ENCODE assay signal across 18 cellular contexts in genomic region chr3:29406433-29406832, GRCh38.
"Had no signal": no experiment of that assay in that cellular context is flagged by ENCODE, and none has a peak within 500 bp of the region (broad histone marks: within the 10 kb centered on the region; RNA-seq: fewer than 3 reads in every experiment).

No MANE protein-coding gene starts in this region.

- H3K4me3 ChIP-seq: body of pancreas, gastroesophageal sphincter, heart left ventricle, right lobe of liver, spleen, thoracic aorta, upper lobe of left lung had no signal

- H3K4me1 ChIP-seq: body of pancreas, right lobe of liver had no signal

- H3K36me3 ChIP-seq: gastroesophageal sphincter, heart left ventricle, right lobe of liver, spleen, thoracic aorta, upper lobe of left lung had no signal

- H3K9me3 ChIP-seq: body of pancreas, gastroesophageal sphincter, heart left ventricle, right lobe of liver, spleen, thoracic aorta, upper lobe of left lung had no signal

- DNase-seq: activated CD4-positive, alpha-beta T cell treated with anti-CD3 and anti-CD28 coated beads, Interleukin-2, amount 10 ng/mL, durations not matched to agents 24 days and 14 days; activated CD8-positive, alpha-beta T cell treated with anti-CD3 and anti-CD28 coated beads for 36 hours; activated naive CD4-positive, alpha-beta T cell; activated naive CD8-positive, alpha-beta T cell treated with anti-CD3 and anti-CD28 coated beads, Interleukin-2, amount 10 ng/mL, durations not matched to agents 7 days and 5 days; activated T-cell treated with anti-CD3 and anti-CD28 coated beads, Interleukin-2, amount 50 U/mL, for 1 hour; body of pancreas; caudate nucleus; endodermal cell; heart left ventricle; naive thymus-derived CD8-positive, alpha-beta T cell; right lobe of liver; spleen; stimulated activated CD4-positive, alpha-beta T cell treated with anti-CD3 and anti-CD28 coated beads, Interleukin-4, amount 100 ng/mL, for 4 hours; T-cell; upper lobe of left lung had no signal

- FAIRE-seq: colon had no signal

- H3K27ac ChIP-seq: body of pancreas, gastroesophageal sphincter, heart left ventricle, right lobe of liver, spleen, thoracic aorta, upper lobe of left lung had no signal

- H3K27me3 ChIP-seq: body of pancreas, gastroesophageal sphincter, heart left ventricle, right lobe of liver, spleen, upper lobe of left lung had no signal
